Comparison of ENCODE assay signal across 11 cellular contexts in the genomic region with DNA sequence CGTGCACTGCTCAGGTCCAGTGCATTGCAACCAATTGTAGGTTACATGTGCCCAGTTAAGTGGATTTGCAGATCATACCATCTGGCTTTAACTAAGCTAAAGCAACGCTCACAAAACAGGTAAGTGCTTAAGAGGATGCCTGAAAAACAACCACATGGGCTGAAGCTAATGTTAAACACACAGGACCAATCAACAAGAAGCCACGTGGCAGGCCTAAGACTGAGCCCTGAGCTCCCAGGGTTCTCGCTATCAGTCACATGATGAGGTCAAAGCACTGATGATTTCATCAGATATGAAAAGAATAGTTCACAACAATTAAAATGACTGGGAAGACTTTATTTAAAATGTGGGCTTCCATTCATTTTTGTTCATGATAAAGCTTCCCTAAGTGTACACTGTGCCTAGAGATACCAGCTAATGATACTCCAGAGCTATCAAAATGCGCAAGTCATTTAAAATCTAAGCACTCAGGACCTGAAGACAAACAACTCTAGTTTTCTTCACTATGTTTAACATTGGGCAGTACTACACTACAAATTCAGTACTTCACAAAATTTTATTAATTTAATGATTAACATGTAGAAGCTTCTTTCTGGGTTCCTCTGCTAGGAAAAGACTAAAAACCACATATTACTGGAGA.
A peak's percentile ranks its signal among the peaks of the same experiment; 100 is the strongest.
DNase-seq lines count a peak whose midpoint lies in the region; ATAC-seq, FAIRE-seq and TF ChIP-seq lines count a peak whose summit lies in the region.
"Had no signal": no experiment of that assay in that cellular context is flagged by ENCODE, and none has a peak within 500 bp of the region (broad histone marks: within the 10 kb centered on the region; RNA-seq: fewer than 3 reads in every experiment).

No MANE protein-coding gene starts in this region.

- H3K4ac ChIP-seq in H1 (replicated peaks; ENCODE audit: insufficient read length, low read depth, low read length), result no peak overlapping the region

- 0 out of 2 replicates have a peak overlapping the region, but pooled peaks have one; percentile 5 for H3K18ac ChIP-seq in H1 (ENCODE audit: extremely low read depth, low read length)

- POLR2A ChIA-PET in H1 (lab: Charles Lee; ENCODE audit: partially characterized antibody), result interaction anchor here (0.5 to 1.3 kb wide), 2 partner anchors 15 to 37 kb away, joined by 3 read pairs; no protein-coding TSS in a partner anchor

- no peak for FAIRE-seq in H1 (lab: Jason Lieb, UNC)
- FAIRE-seq: urothelium cell line had no signal

- 92% methylated on average over 5 of the region's 5 CpGs; no CpG with 5 or more reads in 1 of the 2 experiments for WGBS in H1 (ENCODE audit: extremely low coverage in 1 of 2, insufficient coverage in 1 of 2, insufficient read length in 1 of 2, insufficient replicate concordance in 2 of 2, low coverage in 1 of 2, low lambda C conversion rate in 2 of 2, missing lambda C conversion rate in 1 of 2), 2 experiments
- 75 to 90% (median 82%) methylated on average over 5 of the region's 5 CpGs for WGBS in spleen, 5 donors

- H3K27me3 ChIP-seq in H1 (replicated peaks in 1 of 4; ENCODE audit: control insufficient read depth in 3 of 4, extremely low read depth in 1 of 4, insufficient read depth in 3 of 4, low read length in 3 of 4) (no peaks in the 10 kb centered on the region), spleen (replicated peaks in 1 of 7) (no peaks in the 10 kb centered on the region)

- 0 out of 2 replicates have a peak overlapping the region, but pooled peaks have one; percentile 27 for H2BK5ac ChIP-seq in H1 (ENCODE audit: low read depth, low read length)

- TF ChIP-seq CTCF in H1 (IDR thresholded peaks at IDR 0.05; ENCODE audit: control extremely low read depth in 1 of 3, insufficient read depth in 1 of 3, low read depth in 1 of 3, low read length in 3 of 3), result no peak
- TF ChIP-seq CTCF in spleen (IDR thresholded peaks at IDR 0.05 in 8 of 11, conservative IDR thresholded peaks at IDR 0.05 in 3 of 11), result no peak

- no peak for TF ChIP-seq EP300 in H1 (IDR thresholded peaks at IDR 0.05; ENCODE audit: borderline replicate concordance in 1 of 2, low read depth in 2 of 2, low read length in 2 of 2)

- DNase-seq in activated CD4-positive, CD25-positive, alpha-beta regulatory T cell treated with anti-CD3 and anti-CD28 coated beads, Interleukin-2, amount 50 U/mL, for 72 hours, result no peak
- DNase-seq in SK-MEL-5 (ENCODE audit: low read depth, low spot score) (peak; percentile 54), H1 (ENCODE audit: low read depth in 1 of 2, low spot score in 2 of 2) (no peak), spleen (no peak), cortex of kidney (lab: John Stamatoyannopoulos, UW) (no peak), posterior cingulate gyrus (no peak)
- DNase-seq: lower lobe of right lung, NCI-H1417 treated with DMSO at 0.1 percent for 48 hours had no signal

- peak overlapping the region; percentile 45 for H2BK12ac ChIP-seq in H1 (ENCODE audit: low read depth, low read length)

- H2AFZ ChIP-seq in H1 (ENCODE audit: low read length), result no peak overlapping the region

- no peak for TF ChIP-seq RAD21 in H1 (IDR thresholded peaks at IDR 0.05 in 1 of 2, conservative IDR thresholded peaks at IDR 0.05 in 1 of 2; ENCODE audit: low read depth in 2 of 2, low read length in 2 of 2)

- no peak overlapping the region for H3K14ac ChIP-seq in H1 (ENCODE audit: insufficient read length)

- no peak overlapping the region for H3K56ac ChIP-seq in H1 (replicated peaks; ENCODE audit: insufficient read length, low read depth, low read length)

- in situ Hi-C loops in SK-MEL-5 (cut with HindIII; ENCODE audit: low pct_unique_long_range_greater_than_20kb, low sequenced_read_pairs), result no loop called here

- peak; percentile 70 for ATAC-seq in activated CD4-positive, CD25-positive, alpha-beta regulatory T cell treated with anti-CD3 and anti-CD28 coated beads, Interleukin-2, amount 50 U/mL, for 24 hours
- ATAC-seq in GM18867 (IDR thresholded peaks at IDR 0.05; ENCODE audit: unreplicated experiment), result no peak

- H3K36me3 ChIP-seq in H1 (ENCODE audit: control insufficient read depth in 2 of 4, insufficient read depth in 4 of 4, low read length in 3 of 4) (no peaks in the 10 kb centered on the region), spleen (no peaks in the 10 kb centered on the region)
- H3K36me3 ChIP-seq: lower lobe of right lung had no signal

- H3K79me1 ChIP-seq in H1 (ENCODE audit: low read depth, low read length), result peaks cover 8% of the 10 kb centered on the region

- peak overlapping the region; percentile 30; the same call in 1 of the 2 replicates for H2AK5ac ChIP-seq in H1 (ENCODE audit: low read depth, low read length)

- intact Hi-C loops in spleen (cut with DNase I; ENCODE audit: low total_unique reads), result no loop called here
- intact Hi-C loops in posterior cingulate gyrus (cut with DNase I), result loop anchor here (10.0 kb wide), 1 partner anchor 361 kb away; no protein-coding TSS in a partner anchor

- CTCF ChIA-PET in H1 (lab: Charles Lee; ENCODE audit: partially characterized antibody), result interaction anchor here (0.7 to 1.3 kb wide), 4 partner anchors 8 to 207 kb away, joined by 3 to 5 read pairs (median 3); no protein-coding TSS in a partner anchor

- no peak overlapping the region for H2BK15ac ChIP-seq in H1 (ENCODE audit: low read length)

- no peak for TF ChIP-seq POLR2A in H1 (IDR thresholded peaks at IDR 0.05; ENCODE audit: control extremely low read depth in 1 of 2, low read depth in 2 of 2, low read length in 2 of 2)
- no peak for TF ChIP-seq POLR2A in spleen (IDR thresholded peaks at IDR 0.05)

- no peak overlapping the region for H4K5ac ChIP-seq in H1 (ENCODE audit: insufficient read length, low read depth, low read length)

- H3K79me2 ChIP-seq in H1 (ENCODE audit: control insufficient read depth in 1 of 2, insufficient read depth in 2 of 2, low read length in 2 of 2), result peaks cover 0 to 99% of the 10 kb centered on the region in 2 experiments; a peak in 3 of 4 replicates

- H2BK120ac ChIP-seq in H1 (replicated peaks; ENCODE audit: low read depth, low read length), result no peak overlapping the region

- no peak overlapping the region for H3K9ac ChIP-seq in H1 (replicated peaks in 1 of 4; ENCODE audit: extremely low read depth in 1 of 4, low read depth in 3 of 4, low read length in 3 of 4)

- H4K20me1 ChIP-seq in H1 (replicated peaks in 1 of 2; ENCODE audit: control insufficient read depth in 1 of 2, insufficient read depth in 2 of 2, low read length in 2 of 2), result no peaks in the 10 kb centered on the region

- H3K4me2 ChIP-seq in H1 (ENCODE audit: insufficient read depth in 1 of 2, low read depth in 2 of 2, low read length in 2 of 2), result no peak overlapping the region

- H3K4me1 ChIP-seq in H1 (replicated peaks in 1 of 4; ENCODE audit: control insufficient read depth in 3 of 4, insufficient read depth in 4 of 4, low read length in 3 of 4), result peaks cover 7 to 21% (median 14%) of the 10 kb centered on the region in 4 experiments
- H3K4me1 ChIP-seq in spleen, result peaks cover 58 to 100% (median 96%) of the 10 kb centered on the region in 6 donors

- H2BK20ac ChIP-seq in H1 (ENCODE audit: low read length), result peak overlapping the region; percentile 55; the same call in 1 of the 2 replicates

- no peak overlapping the region for H3K23ac ChIP-seq in H1 (ENCODE audit: insufficient read length)

- H3K9me3 ChIP-seq in H1 (ENCODE audit: insufficient read depth in 2 of 2, low read depth in 1 of 2, low read length in 1 of 2), result no peaks in the 10 kb centered on the region
- no peaks in the 10 kb centered on the region for H3K9me3 ChIP-seq in spleen
- H3K9me3 ChIP-seq: lower lobe of right lung had no signal

- H4K91ac ChIP-seq in H1 (replicated peaks; ENCODE audit: insufficient read length, low read length), result peak overlapping the region; percentile 12

- H3K27ac ChIP-seq in H1 (ENCODE audit: low read depth, low read length) (no peak overlapping the region), spleen (peak overlapping the region; percentile 29 to 89 (median 81))

- H3K4me3 ChIP-seq in H1 (ENCODE audit: extremely low read depth in 1 of 4, insufficient read depth in 2 of 4, low read depth in 3 of 4, low read length in 4 of 4) (no peak overlapping the region), spleen (no peak overlapping the region)
- H3K4me3 ChIP-seq: lower lobe of right lung had no signal

- peak overlapping the region; percentile 39; the same call in 1 of the 2 replicates for H4K8ac ChIP-seq in H1 (ENCODE audit: extremely low read depth, insufficient read depth, low read length)

- no peaks in the 10 kb centered on the region for H3K23me2 ChIP-seq in H1 (ENCODE audit: low read depth, low read length)

TF ChIP-seq in H1, 55 proteins besides CTCF, POLR2A, EP300 and RAD21:
- TF ChIP-seq HDAC2 (IDR thresholded peaks at IDR 0.05; ENCODE audit: borderline replicate concordance in 1 of 2, low read depth in 2 of 2, low read length in 2 of 2) (no peak), SP1 (IDR thresholded peaks at IDR 0.05; ENCODE audit: low read depth, low read length) (no peak), KDM5A (IDR thresholded peaks at IDR 0.05; ENCODE audit: low read length) (no peak), ATF2 (IDR thresholded peaks at IDR 0.05; ENCODE audit: low read length) (no peak), BCL11A (IDR thresholded peaks at IDR 0.05; ENCODE audit: low read depth in 2 of 2, low read length in 2 of 2) (no peak), BRCA1 (IDR thresholded peaks at IDR 0.05; ENCODE audit: low read depth, low read length) (no peak)
